ENCODE assay signal across 17 cellular contexts in genomic region chr1:161172349-161172748, GRCh38. TPM values are rescaled to one million over a fixed set of nuclear protein-coding genes. Genes with fewer than 3 reads are reported as not detected.
DNase-seq lines count a peak whose midpoint lies in the region; ATAC-seq and TF ChIP-seq lines count a peak whose summit lies in the region.
"Had no signal": no experiment of that assay in that cellular context is flagged by ENCODE, and none has a peak within 500 bp of the region (broad histone marks: within the 10 kb centered on the region; RNA-seq: fewer than 3 reads in every experiment).

No MANE protein-coding gene starts in this region.

- POLR2A ChIA-PET in HEK293T (lab: Yijun Ruan, JAX), result interaction anchor here (1.3 kb wide), 1 partner anchor 10 kb away, joined by 3 read pairs; no protein-coding TSS in a partner anchor

- TF ChIP-seq POLR2A in transverse colon (IDR thresholded peaks at IDR 0.05), result no peak

- H3K27ac ChIP-seq in heart right ventricle (peak overlapping the region in 9 of 10 donors; percentile 32 to 70 (median 56)), right cardiac atrium (ENCODE audit: low read length) (no peak overlapping the region), transverse colon (peak overlapping the region; percentile 2 to 46 (median 10))
- H3K27ac ChIP-seq: upper lobe of right lung had no signal

- no peak for ATAC-seq in heart right ventricle
- no peak for ATAC-seq in right cardiac atrium
- ATAC-seq in natural killer cell treated with Interleukin-12 subunit alpha and Interleukin-12 subunit beta and Interleukin-15 and Interleukin-18, amount 100 ng/mL, for 72 hours, result no peak
- ATAC-seq: upper lobe of right lung had no signal

- in situ Hi-C loops in transverse colon (cut with MboI; ENCODE audit: low pct_ligation_motif_present in 1 of 4, low pct_unique_long_range_greater_than_20kb in 1 of 4, low sequenced_read_pairs in 3 of 4) (no loop called here), GM13976 (cut with MboI; ENCODE audit: low sequenced_read_pairs, unreplicated experiment) (no loop called here)

- DNase-seq in heart right ventricle, result no peak
- no peak for DNase-seq in right cardiac atrium
- DNase-seq in adipocyte (ENCODE audit: low read depth), result no peak
- DNase-seq in natural killer cell treated with Interleukin-12 subunit alpha and Interleukin-12 subunit beta and Interleukin-15 and Interleukin-18, amount 100 ng/mL, for 72 hours (ENCODE audit: low spot score), result no peak
- no peak for DNase-seq in transverse colon
- no peak for DNase-seq in HEK293T (ENCODE audit: extremely low spot score)
- no peak for DNase-seq in GM13976 (ENCODE audit: low spot score)
- DNase-seq in ecto neural progenitor cell (ENCODE audit: low spot score), result no peak
- DNase-seq: activated CD8-positive, alpha-beta memory T cell treated with anti-CD3 and anti-CD28 coated beads for 24 hours; cerebellar nuclear complex; islet precursor cell; Kasumi-1; NCI-H146; NCI-H524; SK-N-SH; stimulated activated CD4-positive, alpha-beta T cell treated with anti-CD3 and anti-CD28 coated beads, Interleukin-1b, Interleukin-23, amount 100 ng/mL, for 48 hours; upper lobe of right lung had no signal

- H3K4me1 ChIP-seq in heart right ventricle (peaks cover 3 to 48% (median 35%) of the 10 kb centered on the region in 9 donors), right cardiac atrium (ENCODE audit: control insufficient read depth, insufficient read depth, low read length) (peaks cover 3% of the 10 kb centered on the region), adipocyte (ENCODE audit: control insufficient read depth, insufficient read depth, low read length) (peaks cover 36% of the 10 kb centered on the region), transverse colon (peaks cover 0 to 29% (median 15%) of the 10 kb centered on the region in 4 donors)

- peaks cover 33% of the 10 kb centered on the region for H3K36me3 Mint-ChIP-seq in natural killer cell treated with Interleukin-12 subunit alpha and Interleukin-12 subunit beta and Interleukin-15 and Interleukin-18, amount 100 ng/mL, for 72 hours

- TF ChIP-seq CTCF in heart right ventricle (IDR thresholded peaks at IDR 0.05) (no peak), transverse colon (IDR thresholded peaks at IDR 0.05) (no peak), GM13976 (IDR thresholded peaks at IDR 0.05; ENCODE audit: borderline replicate concordance, control extremely low read depth, extremely low read depth, insufficient read depth, missing control alignments) (no peak)

- 57 to 91% methylated on average over 1 of the region's 1 CpG for WGBS in heart right ventricle, 2 donors
- WGBS in right cardiac atrium, result 66% methylated on average over 1 of the region's 1 CpG
- 83% methylated on average over 1 of the region's 1 CpG; no CpG with 5 or more reads in 1 of the 2 donors for WGBS in transverse colon (ENCODE audit: low coverage in 1 of 2), 2 donors

- peaks cover 0 to 85% (median 29%) of the 10 kb centered on the region in 9 donors for H3K36me3 ChIP-seq in heart right ventricle
- peaks cover 55% of the 10 kb centered on the region for H3K36me3 ChIP-seq in adipocyte (ENCODE audit: control insufficient read depth, insufficient read depth, low read length, severe bottlenecking)
- H3K36me3 ChIP-seq in transverse colon, result peaks cover 0 to 38% (median 13%) of the 10 kb centered on the region in 4 donors

- CTCF ChIA-PET in HEK293T (lab: Yijun Ruan, JAX), result interaction anchor here (0.6 kb wide), 1 partner anchor 618 kb away, joined by 3 read pairs; no protein-coding TSS in a partner anchor

- no peaks in the 10 kb centered on the region for H3K27me3 Mint-ChIP-seq in natural killer cell treated with Interleukin-12 subunit alpha and Interleukin-12 subunit beta and Interleukin-15 and Interleukin-18, amount 100 ng/mL, for 72 hours

- no peak for TF ChIP-seq EP300 in transverse colon (IDR thresholded peaks at IDR 0.05; ENCODE audit: low read depth)

- no peak overlapping the region for H3K4me3 Mint-ChIP-seq in natural killer cell treated with Interleukin-12 subunit alpha and Interleukin-12 subunit beta and Interleukin-15 and Interleukin-18, amount 100 ng/mL, for 72 hours

- H3K4me1 Mint-ChIP-seq in natural killer cell treated with Interleukin-12 subunit alpha and Interleukin-12 subunit beta and Interleukin-15 and Interleukin-18, amount 100 ng/mL, for 72 hours (ENCODE audit: low read depth in 2 of 2), result peaks cover 43 to 57% of the 10 kb centered on the region in 2 donors

- H3K9me3 Mint-ChIP-seq in natural killer cell treated with Interleukin-12 subunit alpha and Interleukin-12 subunit beta and Interleukin-15 and Interleukin-18, amount 100 ng/mL, for 72 hours, result no peaks in the 10 kb centered on the region

- H3K4me3 ChIP-seq in heart right ventricle (no peak overlapping the region), right cardiac atrium (ENCODE audit: low read length) (no peak overlapping the region), adipocyte (ENCODE audit: low read length) (peak overlapping the region; percentile 35), transverse colon (no peak overlapping the region)
- H3K4me3 ChIP-seq: upper lobe of right lung had no signal

- H3K27me3 ChIP-seq in heart right ventricle (no peaks in the 10 kb centered on the region), right cardiac atrium (ENCODE audit: control insufficient read depth, insufficient read depth) (no peaks in the 10 kb centered on the region), adipocyte (replicated peaks; ENCODE audit: control insufficient read depth, insufficient read depth, low read length) (no peaks in the 10 kb centered on the region), transverse colon (no peaks in the 10 kb centered on the region)
- H3K27me3 ChIP-seq: upper lobe of right lung had no signal

- H3K9me3 ChIP-seq in heart right ventricle (no peaks in the 10 kb centered on the region), right cardiac atrium (ENCODE audit: control insufficient read depth, low read length) (no peaks in the 10 kb centered on the region), adipocyte (ENCODE audit: control insufficient read depth, low read length) (no peaks in the 10 kb centered on the region), transverse colon (no peaks in the 10 kb centered on the region)
- H3K9me3 ChIP-seq: SK-N-SH, upper lobe of right lung had no signal

- H3K27ac Mint-ChIP-seq in natural killer cell treated with Interleukin-12 subunit alpha and Interleukin-12 subunit beta and Interleukin-15 and Interleukin-18, amount 100 ng/mL, for 72 hours, result peak overlapping the region; percentile 48 to 49

- peak overlapping the region; percentile 69 for H3K9ac ChIP-seq in adipocyte (ENCODE audit: low read length)
- H3K9ac ChIP-seq: SK-N-SH had no signal

- intact Hi-C loops in heart right ventricle (cut with DNase I) (no loop called here), right cardiac atrium (cut with DNase I) (no loop called here), transverse colon (cut with DNase I; ENCODE audit: low total_unique reads) (no loop called here)

TF ChIP-seq in HEK293T, 16 proteins besides CTCF, POLR2A, EP300 and RAD21 (continues in another document):
- TF ChIP-seq ELF4 (IDR thresholded peaks at IDR 0.05) (no peak), ARNT (IDR thresholded peaks at IDR 0.05) (no peak), FOXA1 (IDR thresholded peaks at IDR 0.05) (no peak), L3MBTL2 (conservative IDR thresholded peaks at IDR 0.05) (no peak)
- TF ChIP-seq, protein P1, sequence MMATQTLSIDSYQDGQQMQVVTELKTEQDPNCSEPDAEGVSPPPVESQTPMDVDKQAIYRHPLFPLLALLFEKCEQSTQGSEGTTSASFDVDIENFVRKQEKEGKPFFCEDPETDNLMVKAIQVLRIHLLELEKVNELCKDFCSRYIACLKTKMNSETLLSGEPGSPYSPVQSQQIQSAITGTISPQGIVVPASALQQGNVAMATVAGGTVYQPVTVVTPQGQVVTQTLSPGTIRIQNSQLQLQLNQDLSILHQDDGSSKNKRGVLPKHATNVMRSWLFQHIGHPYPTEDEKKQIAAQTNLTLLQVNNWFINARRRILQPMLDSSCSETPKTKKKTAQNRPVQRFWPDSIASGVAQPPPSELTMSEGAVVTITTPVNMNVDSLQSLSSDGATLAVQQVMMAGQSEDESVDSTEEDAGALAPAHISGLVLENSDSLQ (IDR thresholded peaks at IDR 0.05), result no peak

RNA-seq across cellular contexts. Expression of gene B4GALT3, which starts 5.0 kb away (rescaled TPM):
- total RNA-seq in heart right ventricle (10 to 100 TPM; 12.1 to 28.9 (median 19.6) TPM), right cardiac atrium (10 to 100 TPM; 16.0 to 21.0 (median 19.7) TPM), transverse colon (10 to 100 TPM in 3 of 4 donors, 1 to 10 TPM in 1; 3.0 to 71.4 (median 26.6) TPM)
- polyA plus RNA-seq in heart right ventricle (10 to 100 TPM; 11.5 to 25.5 TPM), right cardiac atrium (17.5 TPM)
- 10 to 100 TPM; 61.7 to 75.0 TPM for total RNA-seq in natural killer cell treated with Interleukin-12 subunit alpha and Interleukin-12 subunit beta and Interleukin-15 and Interleukin-18, amount 100 ng/mL, for 72 hours

RNA-seq across cellular contexts. Expression of gene PPOX, which starts 6.1 kb away (rescaled TPM):
- total RNA-seq in heart right ventricle, result 10 to 100 TPM in 8 of 10 donors, 1 to 10 TPM in 2; 8.5 to 19.8 (median 15.0) TPM
- 10 to 100 TPM in 1 of 2 donors, 1 to 10 TPM in 1; 10.0 to 58.5 TPM for polyA plus RNA-seq in heart right ventricle
- 10 to 100 TPM; 11.4 to 16.0 (median 14.9) TPM for total RNA-seq in right cardiac atrium
- 15.2 TPM for polyA plus RNA-seq in right cardiac atrium
- total RNA-seq in natural killer cell treated with Interleukin-12 subunit alpha and Interleukin-12 subunit beta and Interleukin-15 and Interleukin-18, amount 100 ng/mL, for 72 hours, result 10 to 100 TPM; 25.7 to 30.3 TPM
- 10 to 100 TPM in 2 of 4 donors, 1 to 10 TPM in 2; 2.8 to 19.2 (median 11.8) TPM for total RNA-seq in transverse colon

RNA-seq across cellular contexts. Expression of gene USP21, which starts 13.0 kb away (rescaled TPM):
- 10 to 100 TPM in 9 of 10 donors, 1 to 10 TPM in 1; 8.8 to 24.0 (median 14.7) TPM for total RNA-seq in heart right ventricle
- 10 to 100 TPM; 13.2 to 22.4 TPM for polyA plus RNA-seq in heart right ventricle
- total RNA-seq in right cardiac atrium, result 10 to 100 TPM; 14.9 to 25.7 (median 20.9) TPM
- polyA plus RNA-seq in right cardiac atrium, result 18.1 TPM
- total RNA-seq in natural killer cell treated with Interleukin-12 subunit alpha and Interleukin-12 subunit beta and Interleukin-15 and Interleukin-18, amount 100 ng/mL, for 72 hours, result 10 to 100 TPM; 21.2 to 29.0 TPM
- 10 to 100 TPM; 19.5 to 75.9 (median 35.3) TPM for total RNA-seq in transverse colon

RNA-seq across cellular contexts. Expression of gene UFC1, which starts 18.6 kb away (rescaled TPM):
- 10 to 100 TPM; 63.9 to 88.3 (median 74.9) TPM for total RNA-seq in heart right ventricle
- 100 to 1,000 TPM in 1 of 2 donors, 10 to 100 TPM in 1; 43.0 to 142 TPM for polyA plus RNA-seq in heart right ventricle
- total RNA-seq in right cardiac atrium, result 10 to 100 TPM; 82.6 to 91.0 (median 89.1) TPM
- polyA plus RNA-seq in right cardiac atrium, result 99.9 TPM
- 100 to 1,000 TPM; 100 to 114 TPM for total RNA-seq in natural killer cell treated with Interleukin-12 subunit alpha and Interleukin-12 subunit beta and Interleukin-15 and Interleukin-18, amount 100 ng/mL, for 72 hours
- 10 to 100 TPM; 30.1 to 96.4 (median 51.5) TPM for total RNA-seq in transverse colon

RNA-seq across cellular contexts. Expression of gene ADAMTS4, which starts 26.5 kb away (rescaled TPM):
- 10 to 100 TPM in 6 of 10 donors, 1 to 10 TPM in 4; 1.7 to 86.1 (median 17.7) TPM for total RNA-seq in heart right ventricle
- polyA plus RNA-seq in heart right ventricle, result 10 to 100 TPM in 1 of 2 donors, 1 to 10 TPM in 1; 5.4 to 11.9 TPM
- 100 to 1,000 TPM in 1 of 4 donors, 10 to 100 TPM in 2, 1 to 10 TPM in 1; 6.9 to 111 (median 17.2) TPM for total RNA-seq in right cardiac atrium
- 24.4 TPM for polyA plus RNA-seq in right cardiac atrium
- total RNA-seq in natural killer cell treated with Interleukin-12 subunit alpha and Interleukin-12 subunit beta and Interleukin-15 and Interleukin-18, amount 100 ng/mL, for 72 hours, result under 1 TPM; 0.43 to 0.89 TPM
- total RNA-seq in transverse colon, result 10 to 100 TPM in 2 of 4 donors, 1 to 10 TPM in 2; 1.2 to 34.8 (median 7.2) TPM
